ENCODE assay signal across 8 cellular contexts in genomic region chr6:19805146-19805515, GRCh38. TPM values are rescaled to one million over a fixed set of nuclear protein-coding genes. Genes with fewer than 3 reads are reported as not detected.
DNase-seq lines count a peak whose midpoint lies in the region; ATAC-seq and TF ChIP-seq lines count a peak whose summit lies in the region.

No MANE protein-coding gene starts in this region.

- H3K27ac ChIP-seq in tibial artery: peak overlapping the region; percentile 99

- peaks cover 23% of the 10 kb centered on the region for H3K4me1 ChIP-seq in adipocyte (ENCODE audit: control insufficient read depth, insufficient read depth, low read length)
- peaks cover 0 to 37% (median 19%) of the 10 kb centered on the region in 4 donors for H3K4me1 ChIP-seq in tibial artery

- no peaks in the 10 kb centered on the region for H3K27me3 ChIP-seq in adipocyte (replicated peaks; ENCODE audit: control insufficient read depth, insufficient read depth, low read length)
- H3K27me3 ChIP-seq in tibial artery: no peaks in the 10 kb centered on the region

- H3K9me3 Mint-ChIP-seq in activated CD8-positive, alpha-beta memory T cell treated with anti-CD3 and anti-CD28 coated beads, Interleukin-2, amount 10 ng/mL, durations not matched to agents 7 days and 5 days (ENCODE audit: low read depth): no peaks in the 10 kb centered on the region

- H3K4me1 Mint-ChIP-seq in activated CD8-positive, alpha-beta memory T cell treated with anti-CD3 and anti-CD28 coated beads, Interleukin-2, amount 10 ng/mL, durations not matched to agents 7 days and 5 days: peaks cover 8% of the 10 kb centered on the region

- peak overlapping the region; percentile 88 for H3K9ac ChIP-seq in adipocyte (ENCODE audit: low read length)

- ATAC-seq in activated CD8-positive, alpha-beta memory T cell treated with anti-CD3 and anti-CD28 coated beads, Interleukin-2, amount 10 ng/mL, durations not matched to agents 7 days and 5 days: no peak
- peak; percentile 11 for ATAC-seq in left lobe of liver

- no peak for DNase-seq in activated CD8-positive, alpha-beta memory T cell treated with anti-CD3 and anti-CD28 coated beads, Interleukin-2, amount 10 ng/mL, durations not matched to agents 7 days and 5 days
- no peak for DNase-seq in activated CD8-positive, alpha-beta memory T cell treated with anti-CD3 and anti-CD28 coated beads for 24 hours
- DNase-seq in adipocyte (ENCODE audit: low read depth): peak; percentile 8
- DNase-seq in left lobe of liver (ENCODE audit: low spot score): no peak
- DNase-seq in tibial artery: no peak
- DNase-seq in NCI-H1417 (lab: John Stamatoyannopoulos, UW): no peak
- DNase-seq in GM10266 (ENCODE audit: extremely low spot score): no peak
- no peak for DNase-seq in OCI-M2 (lab: John Stamatoyannopoulos, UW; ENCODE audit: unreplicated experiment)

- peak overlapping the region; percentile 29 for H3K27ac Mint-ChIP-seq in activated CD8-positive, alpha-beta memory T cell treated with anti-CD3 and anti-CD28 coated beads, Interleukin-2, amount 10 ng/mL, durations not matched to agents 7 days and 5 days

- no peaks in the 10 kb centered on the region for H3K9me3 ChIP-seq in adipocyte (ENCODE audit: control insufficient read depth, low read length)
- H3K9me3 ChIP-seq in tibial artery: no peaks in the 10 kb centered on the region

- intact Hi-C loops in tibial artery (cut with DNase I; ENCODE audit: low total_unique reads): loop anchor here (10.0 kb wide), 1 partner anchor 80 kb away; no protein-coding TSS in a partner anchor

- no peaks in the 10 kb centered on the region for H3K36me3 Mint-ChIP-seq in activated CD8-positive, alpha-beta memory T cell treated with anti-CD3 and anti-CD28 coated beads, Interleukin-2, amount 10 ng/mL, durations not matched to agents 7 days and 5 days

- H3K4me3 Mint-ChIP-seq in activated CD8-positive, alpha-beta memory T cell treated with anti-CD3 and anti-CD28 coated beads, Interleukin-2, amount 10 ng/mL, durations not matched to agents 7 days and 5 days: peak overlapping the region; percentile 55

- H3K36me3 ChIP-seq in adipocyte (ENCODE audit: control insufficient read depth, insufficient read depth, low read length, severe bottlenecking) (no peaks in the 10 kb centered on the region), tibial artery (no peaks in the 10 kb centered on the region)

- H3K4me3 ChIP-seq in adipocyte (ENCODE audit: low read length): peak overlapping the region; percentile 84
- peak overlapping the region; percentile 61 to 70 for H3K4me3 ChIP-seq in tibial artery

- H3K27me3 Mint-ChIP-seq in activated CD8-positive, alpha-beta memory T cell treated with anti-CD3 and anti-CD28 coated beads, Interleukin-2, amount 10 ng/mL, durations not matched to agents 7 days and 5 days: peaks cover 23% of the 10 kb centered on the region

- CTCF ChIA-PET in activated CD8-positive, alpha-beta memory T cell treated with anti-CD3 and anti-CD28 coated beads, Interleukin-2, amount 10 ng/mL, durations not matched to agents 7 days and 5 days (lab: Charles Lee): interaction anchor here (0.7 kb wide), 1 partner anchor 321 kb away, joined by 3 read pairs; no protein-coding TSS in a partner anchor

- TF ChIP-seq CTCF in tibial artery (IDR thresholded peaks at IDR 0.05) (no peak), GM10266 (IDR thresholded peaks at IDR 0.05; ENCODE audit: control insufficient read depth, insufficient read depth, low read depth, missing control alignments) (no peak)

RNA-seq across cellular contexts. Expression of gene ID4, which starts 32.0 kb away (rescaled TPM):
- total RNA-seq in activated CD8-positive, alpha-beta memory T cell treated with anti-CD3 and anti-CD28 coated beads, Interleukin-2, amount 10 ng/mL, durations not matched to agents 7 days and 5 days: not detected
- total RNA-seq in left lobe of liver: 0.70 TPM
